11 cellular contexts compared by ENCODE assay signal in the genomic region with DNA sequence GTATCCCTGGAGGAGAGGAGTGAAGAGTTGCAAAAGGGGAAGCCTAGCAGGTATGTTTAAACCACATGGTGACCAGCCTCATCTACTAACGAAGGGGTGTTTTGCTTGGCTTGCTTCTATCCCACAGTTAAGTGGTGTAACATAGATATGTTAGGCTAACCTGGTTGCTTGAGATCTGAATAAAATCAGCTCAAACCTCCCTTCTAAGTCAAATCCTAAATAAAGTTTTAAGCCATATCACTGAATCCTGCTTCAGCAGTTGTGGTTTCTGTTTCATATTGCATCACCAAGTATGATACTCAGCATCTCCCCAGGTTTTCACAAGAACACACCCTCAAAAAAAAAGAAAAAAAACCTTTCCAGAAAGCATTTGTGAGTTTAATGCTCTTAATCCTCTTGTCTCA.
DNase-seq lines count a peak whose midpoint lies in the region; ATAC-seq and TF ChIP-seq lines count a peak whose summit lies in the region.
"Had no signal": no experiment of that assay in that cellular context is flagged by ENCODE, and none has a peak within 500 bp of the region (broad histone marks: within the 10 kb centered on the region; RNA-seq: fewer than 3 reads in every experiment).

No MANE protein-coding gene starts in this region.

- no peak overlapping the region for H3K27ac Mint-ChIP-seq in stimulated activated memory B cell treated with anti-CD40 and anti-IgM and Interleukin-4, amounts not matched to agents 10 μg/mL and 1 μg/mL and 100 μg/mL, for 72 hours
- H3K27ac Mint-ChIP-seq: activated CD4-positive, alpha-beta T cell treated with anti-CD3 and anti-CD28 coated beads for 36 hours had no signal

- no peak overlapping the region for H3K4me3 Mint-ChIP-seq in stimulated activated memory B cell treated with anti-CD40 and anti-IgM and Interleukin-4, amounts not matched to agents 10 μg/mL and 1 μg/mL and 100 μg/mL, for 72 hours
- H3K4me3 Mint-ChIP-seq: activated CD4-positive, alpha-beta T cell treated with anti-CD3 and anti-CD28 coated beads for 36 hours had no signal

- DNase-seq in RPMI7951 (ENCODE audit: low read depth) (peak; percentile 40), fibroblast of mammary gland (ENCODE audit: low read depth) (peak; percentile 62), NK-92 (lab: John Stamatoyannopoulos, UW; ENCODE audit: unreplicated experiment) (no peak)
- DNase-seq: activated CD4-positive, alpha-beta T cell treated with anti-CD3 and anti-CD28 coated beads for 36 hours; activated effector memory CD4-positive, alpha-beta T cell treated with anti-CD3 and anti-CD28 coated beads, Interleukin-2, amount 50 U/mL, for 16 hours; head of caudate nucleus had no signal

- H3K4me1 ChIP-seq in ACC112 (ENCODE audit: control insufficient read depth, insufficient read depth, low read length, unreplicated experiment) = peaks cover 25% of the 10 kb centered on the region

- H3K79me2 ChIP-seq in ACC112 (ENCODE audit: control insufficient read depth, insufficient read depth, low read length, unreplicated experiment) = peaks cover 5% of the 10 kb centered on the region

- H3K36me3 ChIP-seq in ACC112 (ENCODE audit: insufficient read depth, low read length) = no peaks in the 10 kb centered on the region

- no peak overlapping the region for H2AFZ ChIP-seq in ACC112 (ENCODE audit: low read length, unreplicated experiment)

- no peaks in the 10 kb centered on the region for H3K27me3 Mint-ChIP-seq in stimulated activated memory B cell treated with anti-CD40 and anti-IgM and Interleukin-4, amounts not matched to agents 10 μg/mL and 1 μg/mL and 100 μg/mL, for 72 hours
- H3K27me3 Mint-ChIP-seq: activated CD4-positive, alpha-beta T cell treated with anti-CD3 and anti-CD28 coated beads for 36 hours had no signal

- no peak for TF ChIP-seq CTCF in fibroblast of mammary gland (conservative IDR thresholded peaks at IDR 0.05; ENCODE audit: control insufficient read depth, insufficient read depth, low read depth, low read length)

- peak; percentile 84 for ATAC-seq in GM18870 (IDR thresholded peaks at IDR 0.05; ENCODE audit: unreplicated experiment)
- ATAC-seq in HG02571 (IDR thresholded peaks at IDR 0.05; ENCODE audit: unreplicated experiment) = no peak
- no peak for ATAC-seq in GM21423 (IDR thresholded peaks at IDR 0.05; ENCODE audit: unreplicated experiment)
- no peak for ATAC-seq in stimulated activated memory B cell treated with anti-CD40 and anti-IgM and Interleukin-4, amounts not matched to agents 10 μg/mL and 1 μg/mL and 100 μg/mL, for 72 hours
- ATAC-seq: activated CD4-positive, alpha-beta T cell treated with anti-CD3 and anti-CD28 coated beads for 36 hours had no signal

- H3K4me3 ChIP-seq in ACC112 (ENCODE audit: low read depth, low read length) (peak overlapping the region; percentile 46; the same call in 1 of the 2 replicates), fibroblast of mammary gland (ENCODE audit: control insufficient read depth, low read depth, low read length) (no peak overlapping the region)

- peaks cover 7% of the 10 kb centered on the region for H3K9me3 Mint-ChIP-seq in stimulated activated memory B cell treated with anti-CD40 and anti-IgM and Interleukin-4, amounts not matched to agents 10 μg/mL and 1 μg/mL and 100 μg/mL, for 72 hours

- H3K27me3 ChIP-seq in ACC112 (ENCODE audit: insufficient read depth, low read length) = no peaks in the 10 kb centered on the region

- H3K4me1 Mint-ChIP-seq in stimulated activated memory B cell treated with anti-CD40 and anti-IgM and Interleukin-4, amounts not matched to agents 10 μg/mL and 1 μg/mL and 100 μg/mL, for 72 hours = no peaks in the 10 kb centered on the region

- H3K27ac ChIP-seq in ACC112 (ENCODE audit: low read depth, low read length) = peak overlapping the region; percentile 36

- H3K36me3 Mint-ChIP-seq in stimulated activated memory B cell treated with anti-CD40 and anti-IgM and Interleukin-4, amounts not matched to agents 10 μg/mL and 1 μg/mL and 100 μg/mL, for 72 hours = no peaks in the 10 kb centered on the region
